20 cellular contexts compared by ENCODE assay signal in genomic region chr6:89120371-89120770, GRCh38. TPM values are rescaled to one million over a fixed set of nuclear protein-coding genes. Genes with fewer than 3 reads are reported as not detected.
DNase-seq lines count a peak whose midpoint lies in the region; ATAC-seq and FAIRE-seq lines count a peak whose summit lies in the region.
"Had no signal": no experiment of that assay in that cellular context is flagged by ENCODE, and none has a peak within 500 bp of the region (broad histone marks: within the 10 kb centered on the region; RNA-seq: fewer than 3 reads in every experiment).

No MANE protein-coding gene starts in this region.

- H4K91ac ChIP-seq in trophoblast cell (ENCODE audit: low read depth, low read length): no peak overlapping the region

- no peak overlapping the region for H3K9ac ChIP-seq in trophoblast cell (ENCODE audit: low read length)
- H3K9ac ChIP-seq: parathyroid adenoma had no signal

- H2AK5ac ChIP-seq in trophoblast cell (ENCODE audit: low read length): no peak overlapping the region

- no peak overlapping the region for H3K4ac ChIP-seq in trophoblast cell (ENCODE audit: low read depth, low read length)

- no peaks in the 10 kb centered on the region for H3K27me3 ChIP-seq in trophoblast cell (ENCODE audit: insufficient read depth, low read length)

- H4K12ac ChIP-seq in trophoblast cell (ENCODE audit: low read depth, low read length): no peak overlapping the region

- peaks cover 6% of the 10 kb centered on the region for H3K79me1 ChIP-seq in trophoblast cell (ENCODE audit: low read length)

- peak; percentile 92 for DNase-seq in RCC 7860 (ENCODE audit: low spot score)
- peak; percentile 94 for DNase-seq in glomerular visceral epithelial cell (ENCODE audit: extremely low spot score)
- peak; percentile 25 to 46 for DNase-seq in trophoblast cell
- DNase-seq in AG08395 (ENCODE audit: low spot score): no peak
- no peak for DNase-seq in activated gamma-delta T cell treated with Interleukin-2 at 50 U/mL for 16 hours
- DNase-seq: activated CD4-positive, alpha-beta T cell treated with anti-CD3 and anti-CD28 coated beads, Interleukin-2, amount 10 ng/mL, durations not matched to agents 24 days and 14 days; endodermal cell; hippocampal formation; NCI-H1694; NCI-H774; SIG-M5; T-helper 1 cell had no signal

- no peaks in the 10 kb centered on the region for H3K36me3 ChIP-seq in trophoblast cell (ENCODE audit: control insufficient read depth in 1 of 2, insufficient read depth in 2 of 2, low read length in 2 of 2)
- H3K36me3 ChIP-seq: thoracic aorta had no signal

- H2AFZ ChIP-seq in trophoblast cell (ENCODE audit: insufficient read depth, low read length, poor library complexity): no peak overlapping the region
- H2AFZ ChIP-seq: parathyroid adenoma had no signal

- no peak overlapping the region for H3K18ac ChIP-seq in trophoblast cell (ENCODE audit: low read length)

- no peak overlapping the region for H3K27ac ChIP-seq in trophoblast cell (ENCODE audit: low read depth, low read length)
- H3K27ac ChIP-seq: coronary artery, HL-60, parathyroid adenoma, thoracic aorta had no signal

- H2BK5ac ChIP-seq in trophoblast cell (ENCODE audit: low read depth, low read length, poor library complexity): no peak overlapping the region

- peaks cover 5% of the 10 kb centered on the region for H3K79me2 ChIP-seq in trophoblast cell (ENCODE audit: control insufficient read depth, insufficient read depth, low read length, poor library complexity)
- H3K79me2 ChIP-seq: parathyroid adenoma had no signal

- H3K4me2 ChIP-seq in trophoblast cell (ENCODE audit: low read length): no peak overlapping the region

- H2BK120ac ChIP-seq in trophoblast cell (ENCODE audit: insufficient read depth, low read length, poor library complexity): no peak overlapping the region

- no peak overlapping the region for H3K14ac ChIP-seq in trophoblast cell (ENCODE audit: low read length)

- ATAC-seq in GM18907 (IDR thresholded peaks at IDR 0.05; ENCODE audit: unreplicated experiment): peak; percentile 43
- ATAC-seq in HG03025 (IDR thresholded peaks at IDR 0.05; ENCODE audit: low FRiP score, unreplicated experiment): no peak
- ATAC-seq: natural killer cell treated with Interleukin-12 subunit alpha and Interleukin-12 subunit beta and Interleukin-15 and Interleukin-18, amount 100 ng/mL, for 72 hours; stimulated activated memory B cell treated with anti-CD40 and anti-IgM and Interleukin-4, amounts not matched to agents 10 μg/mL and 1 μg/mL and 100 μg/mL, for 72 hours had no signal

- H3K23ac ChIP-seq in trophoblast cell (ENCODE audit: low read length): no peak overlapping the region

- H3K9me3 ChIP-seq in trophoblast cell (ENCODE audit: insufficient read depth, low read depth, low read length): no peaks in the 10 kb centered on the region
- H3K9me3 ChIP-seq: thoracic aorta had no signal

- no peak overlapping the region for H3K4me3 ChIP-seq in trophoblast cell (ENCODE audit: low read depth, low read length)
- H3K4me3 ChIP-seq: coronary artery, thoracic aorta had no signal

- H3K4me1 ChIP-seq in trophoblast cell (ENCODE audit: control insufficient read depth in 1 of 2, insufficient read depth in 2 of 2, low read length in 2 of 2): peaks cover 0 to 3% of the 10 kb centered on the region in 2 experiments

- FAIRE-seq in RCC 7860 (lab: Jason Lieb, UNC): peak; percentile 99

- no peak overlapping the region for H4K8ac ChIP-seq in trophoblast cell (ENCODE audit: low read depth, low read length)

- H2BK12ac ChIP-seq in trophoblast cell (ENCODE audit: low read length): no peak overlapping the region

- WGBS in trophoblast cell (ENCODE audit: extremely low coverage, insufficient coverage, insufficient read length): no CpG with 5 or more reads among the region's 4 CpGs

RNA-seq across cellular contexts. Expression of gene SRSF12, which starts 2.5 kb away (rescaled TPM):
- 3.5 and 4.3 TPM in 2 replicates for polyA plus RNA-seq in trophoblast cell (2013)

RNA-seq across cellular contexts. Expression of gene PM20D2, which starts 25.5 kb away (rescaled TPM):
- polyA plus RNA-seq in trophoblast cell (2013): 3.2 and 3.3 TPM in 2 replicates

RNA-seq across cellular contexts. Expression of gene PNRC1, which starts 39.8 kb away (rescaled TPM):
- polyA plus RNA-seq in trophoblast cell (2013): 47.4 and 49.0 TPM in 2 replicates

Comparison
In these comparisons a context has a peak if more than half of its experiments do, and no peak if none do; other contexts are left out.
1. DNase-seq: peak in RCC 7860 (single experiment), glomerular visceral epithelial cell (single experiment) and trophoblast cell (2 of 2); none in AG08395 (single experiment) and activated gamma-delta T cell treated with Interleukin-2 at 50 U/mL for 16 hours (single experiment).